1 cellular context compared by ENCODE assay signal in genomic region chr5:132369012-132369470, GRCh38.
TF ChIP-seq lines count a peak whose summit lies in the region.

No MANE protein-coding gene starts in this region.

TF ChIP-seq in GM12878, 131 proteins besides CTCF, POLR2A, EP300 and RAD21 (continued from another document):
- TF ChIP-seq NFIC (IDR thresholded peaks at IDR 0.05; ENCODE audit: low read depth, low read length): no peak
- no peak for TF ChIP-seq BCL3 (IDR thresholded peaks at IDR 0.05; ENCODE audit: borderline replicate concordance, insufficient read depth, low read depth, low read length, poor library complexity, severe bottlenecking)
- no peak for TF ChIP-seq SREBF1 (IDR thresholded peaks at IDR 0.05; ENCODE audit: low read length)
- TF ChIP-seq CHD2 (IDR thresholded peaks at IDR 0.05; ENCODE audit: borderline replicate concordance, low read depth, low read length): no peak
- TF ChIP-seq SMARCA5 (IDR thresholded peaks at IDR 0.05): no peak
- TF ChIP-seq POLR2AphosphoS2 (IDR thresholded peaks at IDR 0.05; ENCODE audit: low read depth, low read length): no peak
- TF ChIP-seq MTA2 (IDR thresholded peaks at IDR 0.05; ENCODE audit: low read depth): no peak
- TF ChIP-seq ASH2L (IDR thresholded peaks at IDR 0.05; ENCODE audit: borderline replicate concordance, low read depth): no peak
- TF ChIP-seq IKZF1 (conservative IDR thresholded peaks at IDR 0.05): no peak
- TF ChIP-seq ZBED1 (IDR thresholded peaks at IDR 0.05; ENCODE audit: borderline replicate concordance): no peak
- TF ChIP-seq MEF2B (IDR thresholded peaks at IDR 0.05; ENCODE audit: partially characterized antibody, poor library complexity, severe bottlenecking): no peak
- TF ChIP-seq ZNF207 (IDR thresholded peaks at IDR 0.05; ENCODE audit: borderline replicate concordance): no peak
